Comparison of ENCODE assay signal across 1 cellular context in genomic region chr5:181235689-181236366, GRCh38.
TF ChIP-seq lines count a peak whose summit lies in the region.

No MANE protein-coding gene starts in this region.

TF ChIP-seq in K562, 482 proteins besides CTCF, POLR2A, EP300 and RAD21 (continued from another document and continues in another):
- TF ChIP-seq PCBP1 (IDR thresholded peaks at IDR 0.05; ENCODE audit: low read depth, low read length, poor library complexity, severe bottlenecking), result no peak
- TF ChIP-seq ATF4 (CRISPR knock-in tag; IDR thresholded peaks at IDR 0.05), result no peak
- TF ChIP-seq NCOA4 (IDR thresholded peaks at IDR 0.05; ENCODE audit: partially characterized antibody), result no peak
- TF ChIP-seq SAFB2 (IDR thresholded peaks at IDR 0.05; ENCODE audit: borderline replicate concordance, low read depth, low read length, severe bottlenecking), result no peak
- peak; percentile 7; the same call in 1 of the 2 replicates for TF ChIP-seq STAT5A (IDR thresholded peaks at IDR 0.05; ENCODE audit: borderline replicate concordance, low read length)
- TF ChIP-seq RBM39 (optimal IDR thresholded peaks at IDR 0.05; ENCODE audit: low read depth, low read length), result peak; percentile 72
- TF ChIP-seq ZSCAN32 (CRISPR knock-in tag; IDR thresholded peaks at IDR 0.05), result no peak
- 0 out of 2 replicates have a peak, but pooled peaks have one; percentile 25 for TF ChIP-seq E2F5 (CRISPR knock-in tag; IDR thresholded peaks at IDR 0.05)
- TF ChIP-seq FOXA3 (CRISPR knock-in tag; conservative IDR thresholded peaks at IDR 0.05 in 1 of 2, IDR thresholded peaks at IDR 0.05 in 1 of 2), result no peak
- TF ChIP-seq NRF1 (conservative IDR thresholded peaks at IDR 0.05 in 1 of 2, IDR thresholded peaks at IDR 0.05 in 1 of 2), result no peak
- TF ChIP-seq SMAD1 (IDR thresholded peaks at IDR 0.05; ENCODE audit: low read depth, low read length, partially characterized antibody), result no peak
- TF ChIP-seq THAP12 (CRISPR knock-in tag; IDR thresholded peaks at IDR 0.05), result 0 out of 2 replicates have a peak, but pooled peaks have one; percentile 19
- TF ChIP-seq LEF1 (IDR thresholded peaks at IDR 0.05), result no peak
- TF ChIP-seq ZFP1 (CRISPR knock-in tag; IDR thresholded peaks at IDR 0.05), result no peak
- TF ChIP-seq CSDE1 (IDR thresholded peaks at IDR 0.05), result no peak
- no peak for TF ChIP-seq COPS2 (conservative IDR thresholded peaks at IDR 0.05)
- no peak for TF ChIP-seq ASH1L (IDR thresholded peaks at IDR 0.05; ENCODE audit: borderline replicate concordance, low read depth, partially characterized antibody)
- no peak for TF ChIP-seq ELF1 (tag; IDR thresholded peaks at IDR 0.05)
- no peak for TF ChIP-seq ZNF764 (CRISPR knock-in tag; IDR thresholded peaks at IDR 0.05; ENCODE audit: low read depth)
- TF ChIP-seq ZNF785 (CRISPR knock-in tag; IDR thresholded peaks at IDR 0.05), result no peak
- TF ChIP-seq ZMIZ1 (IDR thresholded peaks at IDR 0.05; ENCODE audit: low read depth in 2 of 2, low read length in 2 of 2), result peak in 1 of 2 experiments; percentile 68; a peak in 1 of 4 replicates
- no peak for TF ChIP-seq ZNF324 (CRISPR knock-in tag; IDR thresholded peaks at IDR 0.05)
- no peak for TF ChIP-seq GTF2F1 (IDR thresholded peaks at IDR 0.05; ENCODE audit: low read depth, low read length)
- no peak for TF ChIP-seq JUND (IDR thresholded peaks at IDR 0.05; ENCODE audit: borderline replicate concordance, low read depth, low read length)
- TF ChIP-seq JUND (tag; IDR thresholded peaks at IDR 0.05; ENCODE audit: borderline replicate concordance, low read depth, low read length), result no peak
- no peak for TF ChIP-seq NR1H2 (CRISPR knock-in tag; IDR thresholded peaks at IDR 0.05)
- peak; percentile 88 for TF ChIP-seq POLR2B (IDR thresholded peaks at IDR 0.05; ENCODE audit: low read depth, partially characterized antibody)
- TF ChIP-seq NFE2 (IDR thresholded peaks at IDR 0.05; ENCODE audit: low read depth), result 0 out of 2 replicates have a peak, but pooled peaks have one; percentile 18
- TF ChIP-seq NFRKB (IDR thresholded peaks at IDR 0.05; ENCODE audit: low read depth), result no peak
- TF ChIP-seq GATAD2B (IDR thresholded peaks at IDR 0.05; ENCODE audit: borderline replicate concordance), result no peak
- TF ChIP-seq MYNN (IDR thresholded peaks at IDR 0.05), result peak; percentile 83
- no peak for TF ChIP-seq MYNN (CRISPR knock-in tag; IDR thresholded peaks at IDR 0.05)
- peak; percentile 33 for TF ChIP-seq RBM22 (IDR thresholded peaks at IDR 0.05; ENCODE audit: low read depth, low read length, poor library complexity, severe bottlenecking)
- TF ChIP-seq ADNP (tag; IDR thresholded peaks at IDR 0.05), result no peak
- no peak for TF ChIP-seq SP2 (IDR thresholded peaks at IDR 0.05; ENCODE audit: extremely low read depth, low read depth, low read length, poor library complexity, severe bottlenecking)
- TF ChIP-seq SP1 (CRISPR knock-in tag; IDR thresholded peaks at IDR 0.05), result 0 out of 2 replicates have a peak, but pooled peaks have one; percentile 30
- no peak for TF ChIP-seq POLR3G (IDR thresholded peaks at IDR 0.05; ENCODE audit: extremely low read depth, insufficient read length, insufficient replicate concordance)
- no peak for TF ChIP-seq PTRF (tag; IDR thresholded peaks at IDR 0.05)
- no peak for TF ChIP-seq ZC3H8 (IDR thresholded peaks at IDR 0.05)
- TF ChIP-seq ZFPM2 (CRISPR knock-in tag; IDR thresholded peaks at IDR 0.05), result no peak
- no peak for TF ChIP-seq ZNF395 (CRISPR knock-in tag; IDR thresholded peaks at IDR 0.05)
- no peak for TF ChIP-seq SMARCA5 (IDR thresholded peaks at IDR 0.05)
- TF ChIP-seq E2F3 (CRISPR knock-in tag; IDR thresholded peaks at IDR 0.05), result no peak
- TF ChIP-seq BCL6 (CRISPR knock-in tag; IDR thresholded peaks at IDR 0.05), result no peak
- TF ChIP-seq EHMT2 (IDR thresholded peaks at IDR 0.05), result no peak
- no peak for TF ChIP-seq ZNF124 (CRISPR knock-in tag; IDR thresholded peaks at IDR 0.05)
- TF ChIP-seq SMC3 (conservative IDR thresholded peaks at IDR 0.05; ENCODE audit: insufficient read depth, low read depth, low read length), result no peak
- TF ChIP-seq HIVEP1 (CRISPR knock-in tag; IDR thresholded peaks at IDR 0.05), result no peak
- no peak for TF ChIP-seq ZKSCAN3 (CRISPR knock-in tag; IDR thresholded peaks at IDR 0.05)
- TF ChIP-seq ZNF165 (CRISPR knock-in tag; IDR thresholded peaks at IDR 0.05; ENCODE audit: borderline replicate concordance), result no peak
- no peak for TF ChIP-seq TAF15 (IDR thresholded peaks at IDR 0.05; ENCODE audit: low read depth, low read length)
- TF ChIP-seq ZBTB1 (CRISPR knock-in tag; IDR thresholded peaks at IDR 0.05; ENCODE audit: borderline replicate concordance, low read depth), result no peak
- TF ChIP-seq MXD1 (CRISPR knock-in tag; IDR thresholded peaks at IDR 0.05; ENCODE audit: borderline replicate concordance, poor library complexity, severe bottlenecking), result no peak
- TF ChIP-seq ZBTB2 (IDR thresholded peaks at IDR 0.05), result no peak
- peak; percentile 63; the same call in 1 of the 2 replicates for TF ChIP-seq HMBOX1 (IDR thresholded peaks at IDR 0.05)
- TF ChIP-seq MYC (IDR thresholded peaks at IDR 0.05; ENCODE audit: low read depth, low read length), result no peak
- TF ChIP-seq MYC (CRISPR knock-in tag; IDR thresholded peaks at IDR 0.05; ENCODE audit: borderline replicate concordance, low read depth), result no peak
- TF ChIP-seq NR2F6 (CRISPR knock-in tag; IDR thresholded peaks at IDR 0.05), result no peak
